In the genomic region with DNA sequence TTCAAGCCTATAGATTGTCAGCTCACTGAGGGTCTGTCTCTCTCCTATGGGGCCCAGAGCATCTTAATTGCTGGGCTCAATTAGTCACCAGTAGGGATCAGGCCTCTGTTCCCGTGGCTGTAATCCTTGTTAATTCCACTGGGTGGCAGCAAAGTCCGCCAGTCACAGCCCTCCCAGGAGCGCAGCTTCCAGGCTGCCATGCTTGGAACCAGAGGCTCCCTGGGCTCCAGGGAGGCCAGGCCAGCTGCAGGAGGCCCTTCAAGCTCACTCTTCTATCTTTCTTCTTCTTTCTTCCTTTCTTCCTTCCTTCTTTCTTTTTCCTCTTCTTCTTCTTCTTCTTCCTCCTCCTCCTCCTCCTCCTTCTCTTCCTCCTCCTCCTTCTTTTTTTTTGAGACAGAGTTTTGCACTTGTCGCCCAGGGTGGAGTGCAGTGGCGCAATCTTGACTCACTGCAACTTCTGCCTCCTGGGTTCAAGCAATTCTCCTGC, we compare ENCODE assay signal across 8 cellular contexts. TPM values are rescaled to one million over a fixed set of nuclear protein-coding genes. Genes with fewer than 3 reads are reported as not detected.
DNase-seq lines count a peak whose midpoint lies in the region; ATAC-seq, FAIRE-seq and TF ChIP-seq lines count a peak whose summit lies in the region.

No MANE protein-coding gene starts in this region.

- intact Hi-C loops in pancreas (cut with DNase I) = loop anchor here in 2 of 3 donors (5.0 to 10.0 kb wide), 2 partner anchors 66 to 68 kb away; no protein-coding TSS in a partner anchor

- H3K9me2 ChIP-seq in MM.1S (replicated peaks; ENCODE audit: insufficient read depth, low read length) = no peaks in the 10 kb centered on the region

- H3K4me1 ChIP-seq in MM.1S (ENCODE audit: low read length) (no peaks in the 10 kb centered on the region), pancreas (no peaks in the 10 kb centered on the region)

- no peaks in the 10 kb centered on the region for H4K20me1 ChIP-seq in MM.1S (ENCODE audit: insufficient read depth, low read length)

- H3K27me3 ChIP-seq in MM.1S (replicated peaks; ENCODE audit: insufficient read depth, low read length) (peaks cover 8% of the 10 kb centered on the region; the same call in 1 of the 2 replicates), pancreas (no peaks in the 10 kb centered on the region)

- no peak overlapping the region for H3K4me2 ChIP-seq in MM.1S (ENCODE audit: low read depth, low read length)

- H3K9ac ChIP-seq in MM.1S (ENCODE audit: low read length) = no peak overlapping the region

- no peaks in the 10 kb centered on the region for H3K79me2 ChIP-seq in MM.1S (ENCODE audit: low read length)

- H3F3A ChIP-seq in MM.1S (ENCODE audit: insufficient read depth, low read length) = no peaks in the 10 kb centered on the region

- H2AFZ ChIP-seq in MM.1S (ENCODE audit: low read length) = no peak overlapping the region

- no peaks in the 10 kb centered on the region for H3K9me3 ChIP-seq in MM.1S (replicated peaks; ENCODE audit: insufficient read depth, low read length)
- H3K9me3 ChIP-seq in pancreas = no peaks in the 10 kb centered on the region

- ATAC-seq in pancreas = peak; percentile 94 to 100 (median 98)

- H3K36me3 ChIP-seq in MM.1S (replicated peaks; ENCODE audit: insufficient read depth, low read length) (no peaks in the 10 kb centered on the region), pancreas (no peaks in the 10 kb centered on the region)

- no peak overlapping the region for H3K4me3 ChIP-seq in MM.1S (ENCODE audit: low read length)
- no peak overlapping the region for H3K4me3 ChIP-seq in pancreas

- DNase-seq in 8988T (peak; percentile 71), GM18507 (ENCODE audit: extremely low spot score, insufficient read length, low read depth) (peak; percentile 75), MM.1S (peak; percentile 69), SHP77 treated with DMSO at 0.1 percent for 48 hours (lab: John Stamatoyannopoulos, UW) (peak; percentile 52), frontal cortex (ENCODE audit: low spot score in 2 of 2) (peak; percentile 76 to 92), pancreas (peak; percentile 67 to 89 (median 80)), ureter (ENCODE audit: low spot score) (peak; percentile 84)
- DNase-seq in activated effector memory CD4-positive, alpha-beta T cell treated with anti-CD3 and anti-CD28 coated beads, Interleukin-2, amount 50 U/mL, for 16 hours = peak; percentile 90

- H3K27ac ChIP-seq in MM.1S (ENCODE audit: low read length) = no peak overlapping the region
- H3K27ac ChIP-seq in pancreas = no peak overlapping the region

- FAIRE-seq in GM18507 (lab: Jason Lieb, UNC) (peak; percentile 86), frontal cortex (lab: Jason Lieb, UNC) (no peak), pancreas (lab: Jason Lieb, UNC) (no peak)

- TF ChIP-seq CTCF in MM.1S (IDR thresholded peaks at IDR 0.05; ENCODE audit: low read length) = peak; percentile 88
- TF ChIP-seq CTCF in pancreas (IDR thresholded peaks at IDR 0.05) = peak; percentile 82 to 89 (median 86)

- 37 to 40% methylated on average over 5 of the region's 5 CpGs for WGBS in pancreas, 2 donors

RNA-seq across cellular contexts. Expression of gene RNU5B-1, which starts 14.4 kb away (rescaled TPM):
- total RNA-seq in frontal cortex (not detected), pancreas (10 to 100 TPM in 3 of 6 donors, not detected in 3; 10.5 to 21.8 (median 21.6) TPM), ureter (not detected)
- polyA plus RNA-seq in pancreas = not detected

RNA-seq across cellular contexts. Expression of gene RNU5A-1, which starts 23.1 kb away (rescaled TPM):
- total RNA-seq in frontal cortex (not detected), pancreas (not detected), ureter (not detected)
- polyA plus RNA-seq in pancreas = not detected

RNA-seq across cellular contexts. Expression of gene PARP16, which starts 32.2 kb away (rescaled TPM):
- 8.6 TPM for total RNA-seq in frontal cortex
- 1 to 10 TPM; 3.8 to 7.5 (median 5.7) TPM for total RNA-seq in pancreas
- polyA plus RNA-seq in pancreas = 1 to 10 TPM; 3.1 to 5.5 TPM
- 14.8 TPM for total RNA-seq in ureter

RNA-seq across cellular contexts. Expression of gene IGDCC3, which starts 58.9 kb away (rescaled TPM):
- 6.9 TPM for total RNA-seq in frontal cortex
- under 1 TPM in 1 of 6 donors, not detected in 5; 0.32 TPM for total RNA-seq in pancreas
- polyA plus RNA-seq in pancreas = not detected
- 1.6 TPM for total RNA-seq in ureter
